Comparison of ENCODE assay signal across 14 cellular contexts in genomic region chr5:115289104-115289503, GRCh38. TPM values are rescaled to one million over a fixed set of nuclear protein-coding genes. Genes with fewer than 3 reads are reported as not detected.
DNase-seq lines count a peak whose midpoint lies in the region; ATAC-seq and TF ChIP-seq lines count a peak whose summit lies in the region.
"Had no signal": no experiment of that assay in that cellular context is flagged by ENCODE, and none has a peak within 500 bp of the region (broad histone marks: within the 10 kb centered on the region; RNA-seq: fewer than 3 reads in every experiment).

No MANE protein-coding gene starts in this region.

- H3F3A ChIP-seq in SK-N-SH (replicated peaks; ENCODE audit: insufficient read depth) = no peaks in the 10 kb centered on the region

- H2AFZ ChIP-seq in SK-N-SH (ENCODE audit: low read depth) = no peak overlapping the region
- H2AFZ ChIP-seq: GM23248 had no signal

- H3K9me2 ChIP-seq in SK-N-SH = no peaks in the 10 kb centered on the region

- 94% methylated on average over 4 of the region's 4 CpGs for WGBS in SK-N-SH (ENCODE audit: low lambda C conversion rate)

- ATAC-seq in mucosa of descending colon = peak; percentile 16
- ATAC-seq in left cardiac atrium = no peak
- no peak for ATAC-seq in sciatic nerve

- TF ChIP-seq RAD21 in SK-N-SH (IDR thresholded peaks at IDR 0.05; ENCODE audit: low read length) = no peak

- intact Hi-C loops in mucosa of descending colon (cut with DNase I, micrococcal nuclease) = no loop called here
- intact Hi-C loops in left cardiac atrium (cut with DNase I) = no loop called here
- intact Hi-C loops in sciatic nerve (cut with DNase I) = no loop called here

- H3K4me3 ChIP-seq in mucosa of descending colon (no peak overlapping the region), SK-N-SH (ENCODE audit: low read depth in 2 of 2, low read length in 1 of 2) (no peak overlapping the region)
- H3K4me3 ChIP-seq: GM23248 had no signal

- no peak for TF ChIP-seq EP300 in SK-N-SH (IDR thresholded peaks at IDR 0.05; ENCODE audit: borderline replicate concordance in 1 of 2, low read depth in 1 of 2, low read length in 1 of 2)

- H3K36me3 ChIP-seq in mucosa of descending colon (ENCODE audit: low read depth) = no peaks in the 10 kb centered on the region
- peaks cover 0 to 10% of the 10 kb centered on the region in 2 experiments for H3K36me3 ChIP-seq in SK-N-SH (replicated peaks in 1 of 2; ENCODE audit: control insufficient read depth in 1 of 2, insufficient read depth in 2 of 2, low read length in 1 of 2)

- no peak for TF ChIP-seq CTCF in mucosa of descending colon (IDR thresholded peaks at IDR 0.05)
- no peak for TF ChIP-seq CTCF in SK-N-SH (IDR thresholded peaks at IDR 0.05)

- H3K27ac ChIP-seq in SK-N-SH (ENCODE audit: low read depth in 2 of 2, low read length in 1 of 2) = no peak overlapping the region
- H3K27ac ChIP-seq: GM23248, RWPE1 had no signal

- H3K4me2 ChIP-seq in SK-N-SH = no peak overlapping the region

- CTCF ChIA-PET in SK-N-SH (lab: Yijun Ruan, JAX) = no interaction called here

- no peaks in the 10 kb centered on the region for H3K27me3 ChIP-seq in SK-N-SH (ENCODE audit: insufficient read depth)

- DNase-seq in GDM1 (lab: John Stamatoyannopoulos, UW) (peak; percentile 15), NOMO-1 (lab: John Stamatoyannopoulos, UW; ENCODE audit: unreplicated experiment in 2 of 2) (peak; percentile 54 to 69), SKM-1 (lab: John Stamatoyannopoulos, UW; ENCODE audit: unreplicated experiment) (peak; percentile 43), mucosa of descending colon (no peak), SK-N-SH (no peak), left cardiac atrium (no peak), NCI-H2196 treated with DMSO at 0.1 percent for 48 hours (lab: John Stamatoyannopoulos, UW; ENCODE audit: unreplicated experiment) (no peak), sciatic nerve (ENCODE audit: low spot score) (no peak)
- DNase-seq: CD4-positive, alpha-beta memory T cell; DMS79; GM23248; NCI-H187 treated with DMSO at 0.1 percent for 48 hours; NCI-H774 had no signal

- peaks cover 46% of the 10 kb centered on the region; the same call in 1 of the 2 replicates for H3K79me2 ChIP-seq in SK-N-SH (ENCODE audit: insufficient read depth)

- no peaks in the 10 kb centered on the region for H3K4me1 ChIP-seq in mucosa of descending colon (ENCODE audit: low read depth)
- H3K4me1 ChIP-seq in SK-N-SH (ENCODE audit: control insufficient read depth in 1 of 2, insufficient read depth in 2 of 2, low read depth in 1 of 2, low read length in 1 of 2) = no peaks in the 10 kb centered on the region; a peak in 1 of 4 replicates

- no peaks in the 10 kb centered on the region for H4K20me1 ChIP-seq in SK-N-SH (ENCODE audit: insufficient read depth)

- H3K9me3 ChIP-seq in mucosa of descending colon (no peaks in the 10 kb centered on the region), SK-N-SH (no peaks in the 10 kb centered on the region)

- no peak overlapping the region for H3K9ac ChIP-seq in SK-N-SH
- H3K9ac ChIP-seq: GM23248 had no signal

- POLR2A ChIA-PET in SK-N-SH (lab: Yijun Ruan, JAX) = no interaction called here

TF ChIP-seq in SK-N-SH, 30 proteins besides CTCF, POLR2A, EP300 and RAD21:
- TF ChIP-seq NFIC (IDR thresholded peaks at IDR 0.05; ENCODE audit: borderline replicate concordance) (no peak), YY1 (IDR thresholded peaks at IDR 0.05; ENCODE audit: low read depth) (no peak), FOXM1 (IDR thresholded peaks at IDR 0.05; ENCODE audit: low read depth) (no peak), GATA2 (CRISPR knock-in tag; IDR thresholded peaks at IDR 0.05) (no peak), PBX3 (IDR thresholded peaks at IDR 0.05) (no peak), RCOR1 (IDR thresholded peaks at IDR 0.05; ENCODE audit: low read length) (no peak), TEAD4 (IDR thresholded peaks at IDR 0.05; ENCODE audit: borderline replicate concordance, insufficient read depth) (no peak), NRF1 (IDR thresholded peaks at IDR 0.05; ENCODE audit: low read depth, low read length) (no peak), CHD2 (IDR thresholded peaks at IDR 0.05; ENCODE audit: low read length, partially characterized antibody) (no peak), GABPA (IDR thresholded peaks at IDR 0.05; ENCODE audit: low read depth) (no peak), EZH2phosphoT487 (IDR thresholded peaks at IDR 0.05; ENCODE audit: borderline replicate concordance, low read depth) (no peak), POLR2AphosphoS5 (IDR thresholded peaks at IDR 0.05; ENCODE audit: low read depth, low read length) (no peak), JUND (IDR thresholded peaks at IDR 0.05) (no peak), ELF1 (IDR thresholded peaks at IDR 0.05) (no peak)
- TF ChIP-seq, protein P1, sequence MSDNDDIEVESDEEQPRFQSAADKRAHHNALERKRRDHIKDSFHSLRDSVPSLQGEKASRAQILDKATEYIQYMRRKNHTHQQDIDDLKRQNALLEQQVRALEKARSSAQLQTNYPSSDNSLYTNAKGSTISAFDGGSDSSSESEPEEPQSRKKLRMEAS (IDR thresholded peaks at IDR 0.05; ENCODE audit: low read depth) = no peak
- TF ChIP-seq, protein P2, sequence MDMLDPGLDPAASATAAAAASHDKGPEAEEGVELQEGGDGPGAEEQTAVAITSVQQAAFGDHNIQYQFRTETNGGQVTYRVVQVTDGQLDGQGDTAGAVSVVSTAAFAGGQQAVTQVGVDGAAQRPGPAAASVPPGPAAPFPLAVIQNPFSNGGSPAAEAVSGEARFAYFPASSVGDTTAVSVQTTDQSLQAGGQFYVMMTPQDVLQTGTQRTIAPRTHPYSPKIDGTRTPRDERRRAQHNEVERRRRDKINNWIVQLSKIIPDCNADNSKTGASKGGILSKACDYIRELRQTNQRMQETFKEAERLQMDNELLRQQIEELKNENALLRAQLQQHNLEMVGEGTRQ (IDR thresholded peaks at IDR 0.05; ENCODE audit: borderline replicate concordance, low read depth, low read length) = no peak
- TF ChIP-seq, protein P3, sequence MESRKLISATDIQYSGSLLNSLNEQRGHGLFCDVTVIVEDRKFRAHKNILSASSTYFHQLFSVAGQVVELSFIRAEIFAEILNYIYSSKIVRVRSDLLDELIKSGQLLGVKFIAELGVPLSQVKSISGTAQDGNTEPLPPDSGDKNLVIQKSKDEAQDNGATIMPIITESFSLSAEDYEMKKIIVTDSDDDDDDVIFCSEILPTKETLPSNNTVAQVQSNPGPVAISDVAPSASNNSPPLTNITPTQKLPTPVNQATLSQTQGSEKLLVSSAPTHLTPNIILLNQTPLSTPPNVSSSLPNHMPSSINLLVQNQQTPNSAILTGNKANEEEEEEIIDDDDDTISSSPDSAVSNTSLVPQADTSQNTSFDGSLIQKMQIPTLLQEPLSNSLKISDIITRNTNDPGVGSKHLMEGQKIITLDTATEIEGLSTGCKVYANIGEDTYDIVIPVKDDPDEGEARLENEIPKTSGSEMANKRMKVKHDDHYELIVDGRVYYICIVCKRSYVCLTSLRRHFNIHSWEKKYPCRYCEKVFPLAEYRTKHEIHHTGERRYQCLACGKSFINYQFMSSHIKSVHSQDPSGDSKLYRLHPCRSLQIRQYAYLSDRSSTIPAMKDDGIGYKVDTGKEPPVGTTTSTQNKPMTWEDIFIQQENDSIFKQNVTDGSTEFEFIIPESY (IDR thresholded peaks at IDR 0.05; ENCODE audit: borderline replicate concordance, low read depth) = no peak
- TF ChIP-seq, protein P4, sequence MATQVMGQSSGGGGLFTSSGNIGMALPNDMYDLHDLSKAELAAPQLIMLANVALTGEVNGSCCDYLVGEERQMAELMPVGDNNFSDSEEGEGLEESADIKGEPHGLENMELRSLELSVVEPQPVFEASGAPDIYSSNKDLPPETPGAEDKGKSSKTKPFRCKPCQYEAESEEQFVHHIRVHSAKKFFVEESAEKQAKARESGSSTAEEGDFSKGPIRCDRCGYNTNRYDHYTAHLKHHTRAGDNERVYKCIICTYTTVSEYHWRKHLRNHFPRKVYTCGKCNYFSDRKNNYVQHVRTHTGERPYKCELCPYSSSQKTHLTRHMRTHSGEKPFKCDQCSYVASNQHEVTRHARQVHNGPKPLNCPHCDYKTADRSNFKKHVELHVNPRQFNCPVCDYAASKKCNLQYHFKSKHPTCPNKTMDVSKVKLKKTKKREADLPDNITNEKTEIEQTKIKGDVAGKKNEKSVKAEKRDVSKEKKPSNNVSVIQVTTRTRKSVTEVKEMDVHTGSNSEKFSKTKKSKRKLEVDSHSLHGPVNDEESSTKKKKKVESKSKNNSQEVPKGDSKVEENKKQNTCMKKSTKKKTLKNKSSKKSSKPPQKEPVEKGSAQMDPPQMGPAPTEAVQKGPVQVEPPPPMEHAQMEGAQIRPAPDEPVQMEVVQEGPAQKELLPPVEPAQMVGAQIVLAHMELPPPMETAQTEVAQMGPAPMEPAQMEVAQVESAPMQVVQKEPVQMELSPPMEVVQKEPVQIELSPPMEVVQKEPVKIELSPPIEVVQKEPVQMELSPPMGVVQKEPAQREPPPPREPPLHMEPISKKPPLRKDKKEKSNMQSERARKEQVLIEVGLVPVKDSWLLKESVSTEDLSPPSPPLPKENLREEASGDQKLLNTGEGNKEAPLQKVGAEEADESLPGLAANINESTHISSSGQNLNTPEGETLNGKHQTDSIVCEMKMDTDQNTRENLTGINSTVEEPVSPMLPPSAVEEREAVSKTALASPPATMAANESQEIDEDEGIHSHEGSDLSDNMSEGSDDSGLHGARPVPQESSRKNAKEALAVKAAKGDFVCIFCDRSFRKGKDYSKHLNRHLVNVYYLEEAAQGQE (IDR thresholded peaks at IDR 0.05; ENCODE audit: low read depth, low read length) = no peak
TF ChIP-seq in SK-N-SH: peak in this region for 0.

RNA-seq across cellular contexts. Expression of gene CCDC112, which starts 7.3 kb away (rescaled TPM):
- 10 to 100 TPM in 1 of 3 donors, 1 to 10 TPM in 2; 9.1 to 11.5 (median 9.2) TPM for total RNA-seq in mucosa of descending colon
- polyA plus RNA-seq in SK-N-SH (2012; rRNA removed) = 2.3 and 2.4 TPM in 2 replicates
- 2.9 and 4.3 TPM in 2 replicates for polyA plus RNA-seq in SK-N-SH (2012; cell fraction: cytosol; rRNA removed)
- polyA plus RNA-seq in SK-N-SH (2012; cell fraction: nucleus; rRNA removed) = 1.9 and 2.3 TPM in 2 replicates
- total RNA-seq in left cardiac atrium = 1 to 10 TPM; 3.0 to 4.1 TPM
- 8.9 TPM for total RNA-seq in sciatic nerve

RNA-seq across cellular contexts. Expression of gene PGGT1B, which starts 26.4 kb away (rescaled TPM):
- total RNA-seq in mucosa of descending colon (10 to 100 TPM; 62.1 to 75.8 (median 72.6) TPM), left cardiac atrium (10 to 100 TPM; 23.0 to 32.3 TPM), sciatic nerve (44.2 TPM)
- 0.69 and 0.99 TPM in 2 replicates for polyA plus RNA-seq in SK-N-SH (2012; rRNA removed)
- polyA plus RNA-seq in SK-N-SH (2012; cell fraction: cytosol; rRNA removed) = 1.1 and 1.4 TPM in 2 replicates
- 0.48 and 1.8 TPM in 2 replicates for polyA plus RNA-seq in SK-N-SH (2012; cell fraction: nucleus; rRNA removed)

Comparison
In these comparisons a context has a peak if more than half of its experiments do, and no peak if none do; other contexts are left out.
1. DNase-seq: peak in GDM1 (single experiment), NOMO-1 (2 of 2) and SKM-1 (single experiment); none in mucosa of descending colon (0 of 3), SK-N-SH (single experiment), left cardiac atrium (single experiment), NCI-H2196 treated with DMSO at 0.1 percent for 48 hours (single experiment) and sciatic nerve (single experiment).